Comparison of ENCODE assay signal across 9 cellular contexts in genomic region chr1:156571959-156572662, GRCh38. TPM values are rescaled to one million over a fixed set of nuclear protein-coding genes. Genes with fewer than 3 reads are reported as not detected.
DNase-seq lines count a peak whose midpoint lies in the region; ATAC-seq, FAIRE-seq and TF ChIP-seq lines count a peak whose summit lies in the region.
"Had no signal": no experiment of that assay in that cellular context is flagged by ENCODE, and none has a peak within 500 bp of the region (broad histone marks: within the 10 kb centered on the region; RNA-seq: fewer than 3 reads in every experiment).

TSS of gene IQGAP3 (minus strand) at chr1:156572565. CDS start at chr1:156572529, 36 bp downstream.

- H4K20me1 ChIP-seq in osteoblast (ENCODE audit: insufficient read depth, low read length), result no peaks in the 10 kb centered on the region

- H3K27ac ChIP-seq in osteoblast (ENCODE audit: low read depth, low read length) (peak within 1 kb of the TSS; percentile 72), thymus (ENCODE audit: low read depth) (no peak within 1 kb of the TSS)

- DNase-seq in D721Med (ENCODE audit: insufficient read length, low spot score), result peak; percentile 100
- DNase-seq in H54 (ENCODE audit: insufficient read length, low spot score), result peak; percentile 99
- peak; percentile 72 for DNase-seq in NCI-H1092 (lab: John Stamatoyannopoulos, UW)
- peak; percentile 92 for DNase-seq in SKM-1 treated with dmso at 0.1 percent for 144 hours (lab: John Stamatoyannopoulos, UW; ENCODE audit: unreplicated experiment)
- peak in 1 of 2 donors; percentile 76 for DNase-seq in activated naive CD4-positive, alpha-beta T cell treated with anti-CD3 and anti-CD28 coated beads, Interleukin-2, amount 50 U/mL, for 72 hours (ENCODE audit: low spot score in 2 of 2)
- DNase-seq in head of caudate nucleus, result peak; percentile 70 to 93 (median 85)
- DNase-seq in osteoblast (ENCODE audit: insufficient read length, low spot score, missing footprints), result peak; percentile 99

- ATAC-seq in activated naive CD4-positive, alpha-beta T cell treated with anti-CD3 and anti-CD28 coated beads, Interleukin-2, amount 50 U/mL, for 72 hours, result peak; percentile 80 to 95

- H3K36me3 ChIP-seq in osteoblast (ENCODE audit: insufficient read depth, low read length) (peaks cover 16% of the 10 kb centered on the region), thymus (ENCODE audit: control insufficient read depth, insufficient read depth) (no peaks in the 10 kb centered on the region)

- H3K9me3 ChIP-seq in osteoblast (ENCODE audit: low read depth, low read length), result no peaks in the 10 kb centered on the region
- H3K9me3 ChIP-seq in thymus (ENCODE audit: control insufficient read depth), result no peaks in the 10 kb centered on the region

- H3K79me2 ChIP-seq in osteoblast (ENCODE audit: insufficient read depth, low read length), result peaks cover 16% of the 10 kb centered on the region

- peak within 1 kb of the TSS; percentile 85 for H2AFZ ChIP-seq in osteoblast (ENCODE audit: low read length)

- TF ChIP-seq POLR2A in H54 (IDR thresholded peaks at IDR 0.05; ENCODE audit: low read depth, low read length), result peak; percentile 63

- H3K4me1 ChIP-seq in osteoblast (ENCODE audit: insufficient read depth, low read length) (peaks cover 17% of the 10 kb centered on the region), thymus (ENCODE audit: control insufficient read depth, insufficient read depth, low read length) (peaks cover 10% of the 10 kb centered on the region)

- H3K36me3 Mint-ChIP-seq in activated naive CD4-positive, alpha-beta T cell treated with anti-CD3 and anti-CD28 coated beads, Interleukin-2, amount 50 U/mL, for 72 hours, result peaks cover 12 to 16% of the 10 kb centered on the region in 2 donors

- intact Hi-C loops in head of caudate nucleus (cut with DNase I), result no loop called here

- WGBS in thymus, result 2% methylated on average over 38 of the region's 38 CpGs

- FAIRE-seq in D721Med (lab: Jason Lieb, UNC) (no peak), H54 (lab: Jason Lieb, UNC) (no peak)
- FAIRE-seq: islet of Langerhans had no signal

- TF ChIP-seq CTCF in D721Med (IDR thresholded peaks at IDR 0.05; ENCODE audit: insufficient read depth, missing control alignments) (no peak), osteoblast (IDR thresholded peaks at IDR 0.05; ENCODE audit: extremely low read depth, low read depth, low read length) (no peak)

- no peaks in the 10 kb centered on the region for H3K9me3 Mint-ChIP-seq in activated naive CD4-positive, alpha-beta T cell treated with anti-CD3 and anti-CD28 coated beads, Interleukin-2, amount 50 U/mL, for 72 hours

- H3K4me2 ChIP-seq in osteoblast (ENCODE audit: insufficient read depth, low read length), result peak within 1 kb of the TSS; percentile 89

- peak within 1 kb of the TSS; percentile 81 for H3K4me3 ChIP-seq in osteoblast (ENCODE audit: insufficient read depth, low read length)
- peak within 1 kb of the TSS; percentile 43 for H3K4me3 ChIP-seq in thymus (ENCODE audit: low read length)

- peak within 1 kb of the TSS; percentile 73 to 83 for H3K27ac Mint-ChIP-seq in activated naive CD4-positive, alpha-beta T cell treated with anti-CD3 and anti-CD28 coated beads, Interleukin-2, amount 50 U/mL, for 72 hours

- peaks cover 18% of the 10 kb centered on the region for H3K27me3 ChIP-seq in osteoblast (ENCODE audit: insufficient read depth, low read length)
- H3K27me3 ChIP-seq in thymus (ENCODE audit: control insufficient read depth, insufficient read depth), result no peaks in the 10 kb centered on the region

RNA-seq across cellular contexts. Expression of gene IQGAP3, which starts in this region (rescaled TPM):
- 10 to 100 TPM in 1 of 2 donors, 1 to 10 TPM in 1; 5.1 to 30.5 TPM for total RNA-seq in activated naive CD4-positive, alpha-beta T cell treated with anti-CD3 and anti-CD28 coated beads, Interleukin-2, amount 50 U/mL, for 72 hours
- total RNA-seq in osteoblast, result 2.9 and 3.5 TPM in 2 replicates
- 1.0 TPM for polyA plus RNA-seq in thymus
